Comparison of ENCODE assay signal across 14 cellular contexts in the genomic region with DNA sequence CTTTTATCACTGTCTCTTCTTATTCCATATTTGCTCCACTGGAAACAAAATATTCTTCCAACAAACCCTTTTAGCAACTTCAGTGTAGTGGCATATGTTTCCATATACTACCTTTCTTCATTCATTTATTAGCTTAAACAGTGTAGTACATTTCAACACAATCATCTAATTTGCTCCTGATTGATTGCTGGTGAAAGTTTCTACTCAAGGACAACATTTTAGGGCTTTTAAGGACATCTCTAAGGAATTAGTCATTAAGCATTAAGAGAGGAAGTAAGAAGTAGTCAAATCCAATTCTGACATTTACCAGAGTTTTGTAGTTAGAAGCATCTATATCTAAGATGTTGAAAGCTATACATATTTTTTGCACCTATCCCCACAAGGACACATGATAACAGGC. TPM values are rescaled to one million over a fixed set of nuclear protein-coding genes. Genes with fewer than 3 reads are reported as not detected.
"Had no signal": no experiment of that assay in that cellular context is flagged by ENCODE, and none has a peak within 500 bp of the region (broad histone marks: within the 10 kb centered on the region; RNA-seq: fewer than 3 reads in every experiment).

No MANE protein-coding gene starts in this region.

- DNase-seq: activated naive CD4-positive, alpha-beta T cell treated with anti-CD3 and anti-CD28 coated beads, Interleukin-2, amount 50 U/mL, for 16 hours; activated T-cell treated with anti-CD3 and anti-CD28 coated beads, Interleukin-2, amount 50 U/mL, for 1 hour; amniotic stem cell; brain microvascular endothelial cell; esophagus squamous epithelium; psoas muscle; stimulated activated CD4-positive, alpha-beta T cell treated with anti-CD3 and anti-CD28 coated beads, Interleukin-12 subunit alpha, Interleukin-12 subunit beta, amount 100 ng/mL, for 4 hours; stimulated activated naive CD4-positive, alpha-beta T cell; substantia nigra; T-helper 17 cell; transverse colon had no signal

- H3K9me3 ChIP-seq: esophagus squamous epithelium, gastroesophageal sphincter, psoas muscle, transverse colon had no signal

- H3K27me3 ChIP-seq: brain microvascular endothelial cell, esophagus squamous epithelium, gastroesophageal sphincter, transverse colon had no signal

- H3K27ac ChIP-seq: brain microvascular endothelial cell, esophagus squamous epithelium, gastroesophageal sphincter, psoas muscle, transverse colon had no signal

- H3K36me3 ChIP-seq: brain microvascular endothelial cell, esophagus squamous epithelium, transverse colon had no signal

- H3K4me3 ChIP-seq: esophagus squamous epithelium, gastroesophageal sphincter, psoas muscle, transverse colon had no signal

- H3K4me1 ChIP-seq: gastroesophageal sphincter, psoas muscle had no signal

RNA-seq across cellular contexts. Expression of gene SHOX2, which starts 59.5 kb away (rescaled TPM):
- total RNA-seq: esophagus squamous epithelium, kidney epithelial cell, liver, T-helper 17 cell had no signal
